Comparison of ENCODE assay signal across 18 cellular contexts in the genomic region with DNA sequence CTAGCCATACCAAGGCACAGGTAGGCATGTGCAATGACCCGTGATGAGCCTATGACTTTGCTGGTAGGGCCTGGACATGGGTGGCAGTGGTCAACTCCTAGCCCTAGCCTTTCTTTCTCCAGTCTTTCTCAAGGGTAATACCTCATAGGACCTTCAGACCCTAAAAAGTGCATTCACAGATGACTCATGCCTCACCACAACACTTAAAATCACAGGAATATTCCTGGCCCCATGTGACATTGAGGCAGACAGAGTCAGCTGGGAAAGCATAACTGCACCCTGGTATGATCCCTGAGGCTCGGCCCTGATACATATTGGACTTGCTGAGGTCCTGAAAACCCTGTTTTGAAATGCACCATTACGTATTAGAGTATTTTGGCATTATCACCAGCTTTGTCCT.
DNase-seq lines count a peak whose midpoint lies in the region; ATAC-seq, FAIRE-seq and TF ChIP-seq lines count a peak whose summit lies in the region.
"Had no signal": no experiment of that assay in that cellular context is flagged by ENCODE, and none has a peak within 500 bp of the region (broad histone marks: within the 10 kb centered on the region; RNA-seq: fewer than 3 reads in every experiment).

No MANE protein-coding gene starts in this region.

- H3K4me1 ChIP-seq in PC-3 (ENCODE audit: insufficient read depth, low read length) = peaks cover 27% of the 10 kb centered on the region
- H3K4me1 ChIP-seq: BLaER1, HAP-1, SJCRH30 had no signal

- DNase-seq in PC-3 (peak; percentile 26), astrocyte of the spinal cord (ENCODE audit: low read depth, low spot score) (peak; percentile 64), glomerular visceral epithelial cell (ENCODE audit: extremely low spot score) (peak; percentile 30), urothelium cell line (ENCODE audit: low spot score) (peak; percentile 10), EL (no peak)
- no peak for DNase-seq in activated naive CD8-positive, alpha-beta T cell treated with anti-CD3 and anti-CD28 coated beads, Interleukin-2, amount 50 U/mL, for 24 hours
- DNase-seq: NCI-H1092, NCI-H226, NCI-H526 treated with DMSO at 0.1 percent for 48 hours, OCI-M1, SJCRH30 had no signal

- no peaks in the 10 kb centered on the region for H3K9me2 ChIP-seq in PC-3 (replicated peaks; ENCODE audit: low read length)

- no peaks in the 10 kb centered on the region for H3K4me1 Mint-ChIP-seq in activated naive CD8-positive, alpha-beta T cell treated with anti-CD3 and anti-CD28 coated beads, Interleukin-2, amount 50 U/mL, for 24 hours

- H3K4me3 ChIP-seq in PC-3 (ENCODE audit: low read length) = no peak overlapping the region
- H3K4me3 ChIP-seq in astrocyte of the spinal cord (ENCODE audit: low read depth, low read length) = no peak overlapping the region
- H3K4me3 ChIP-seq: BLaER1, GM12878, HAP-1, SJCRH30 had no signal

- H4K20me1 ChIP-seq in PC-3 (ENCODE audit: low read length) = no peaks in the 10 kb centered on the region
- H4K20me1 ChIP-seq: BLaER1 had no signal

- H3F3A ChIP-seq in PC-3 (ENCODE audit: low read length, unreplicated experiment) = peaks cover 6% of the 10 kb centered on the region

- H3K9me3 Mint-ChIP-seq in activated naive CD8-positive, alpha-beta T cell treated with anti-CD3 and anti-CD28 coated beads, Interleukin-2, amount 50 U/mL, for 24 hours = no peaks in the 10 kb centered on the region
- H3K9me3 Mint-ChIP-seq: IgD-negative memory B cell had no signal

- TF ChIP-seq CTCF in PC-3 (conservative IDR thresholded peaks at IDR 0.05; ENCODE audit: low read depth, low read length) (no peak), astrocyte of the spinal cord (IDR thresholded peaks at IDR 0.05; ENCODE audit: low read depth, low read length) (no peak)

- H3K9me3 ChIP-seq in PC-3 (ENCODE audit: low read length) = no peaks in the 10 kb centered on the region
- H3K9me3 ChIP-seq: BLaER1, HAP-1, SJCRH30 had no signal

- BruUV-seq in PC-3 (replicated peaks; lab: Mats Ljungman, UMichigan) = no TSS peak

- no peak overlapping the region for H3K27ac Mint-ChIP-seq in activated naive CD8-positive, alpha-beta T cell treated with anti-CD3 and anti-CD28 coated beads, Interleukin-2, amount 50 U/mL, for 24 hours
- H3K27ac Mint-ChIP-seq: IgD-negative memory B cell had no signal

- no peaks in the 10 kb centered on the region for H3K36me3 Mint-ChIP-seq in activated naive CD8-positive, alpha-beta T cell treated with anti-CD3 and anti-CD28 coated beads, Interleukin-2, amount 50 U/mL, for 24 hours (ENCODE audit: low read depth)
- H3K36me3 Mint-ChIP-seq: IgD-negative memory B cell had no signal

- H3K79me2 ChIP-seq in PC-3 (ENCODE audit: low read length) = no peaks in the 10 kb centered on the region

- no peak overlapping the region for H3K4me3 Mint-ChIP-seq in activated naive CD8-positive, alpha-beta T cell treated with anti-CD3 and anti-CD28 coated beads, Interleukin-2, amount 50 U/mL, for 24 hours
- H3K4me3 Mint-ChIP-seq: IgD-negative memory B cell had no signal

- no peak for FAIRE-seq in urothelium cell line (lab: Jason Lieb, UNC)
- FAIRE-seq: GM12878, GM18507 had no signal

- no peaks in the 10 kb centered on the region for H3K36me3 ChIP-seq in PC-3 (ENCODE audit: low read depth, low read length)
- H3K36me3 ChIP-seq: BLaER1, HAP-1, SJCRH30 had no signal

- POLR2A ChIA-PET in PC-3 (lab: Charles Lee; ENCODE audit: unreplicated experiment) = no interaction called here

- H2AFZ ChIP-seq in PC-3 (ENCODE audit: low read length) = no peak overlapping the region

- in situ Hi-C loops in astrocyte of the spinal cord (cut with HindIII; ENCODE audit: low sequenced_read_pairs) = no loop called here

- intact Hi-C loops in PC-3 (cut with micrococcal nuclease) = no loop called here

- no peaks in the 10 kb centered on the region for H3K27me3 ChIP-seq in PC-3 (ENCODE audit: low read length)
- H3K27me3 ChIP-seq: BLaER1, SJCRH30 had no signal

- H3K9ac ChIP-seq in PC-3 (ENCODE audit: low read length) = no peak overlapping the region
- H3K9ac ChIP-seq: BLaER1 had no signal

- H3K4me2 ChIP-seq in PC-3 (ENCODE audit: low read length) = no peak overlapping the region
- H3K4me2 ChIP-seq: BLaER1 had no signal

- 0 out of 2 replicates have a peak overlapping the region, but pooled peaks have one; percentile 14 for H3K27ac ChIP-seq in PC-3 (ENCODE audit: low read length)
- H3K27ac ChIP-seq: BLaER1, RWPE1, SJCRH30 had no signal

- ATAC-seq in PC-3 (no peak), HG03025 (IDR thresholded peaks at IDR 0.05; ENCODE audit: low FRiP score, unreplicated experiment) (no peak)
- ATAC-seq in activated naive CD8-positive, alpha-beta T cell treated with anti-CD3 and anti-CD28 coated beads, Interleukin-2, amount 50 U/mL, for 24 hours = no peak
- ATAC-seq: GM12878 had no signal

- CTCF ChIA-PET in PC-3 (lab: Charles Lee) = no interaction called here

- H3K27me3 Mint-ChIP-seq in activated naive CD8-positive, alpha-beta T cell treated with anti-CD3 and anti-CD28 coated beads, Interleukin-2, amount 50 U/mL, for 24 hours = no peaks in the 10 kb centered on the region
- H3K27me3 Mint-ChIP-seq: IgD-negative memory B cell had no signal

Comparison
In these comparisons a context has a peak if more than half of its experiments do, and no peak if none do; other contexts are left out.
1. DNase-seq: peak in PC-3 (single experiment), astrocyte of the spinal cord (single experiment), glomerular visceral epithelial cell (single experiment) and urothelium cell line (single experiment); none in activated naive CD8-positive, alpha-beta T cell treated with anti-CD3 and anti-CD28 coated beads, Interleukin-2, amount 50 U/mL, for 24 hours (single experiment) and EL (single experiment).